Comparison of ENCODE assay signal across 1 cellular context in genomic region chr17:16589097-16589969, GRCh38.
TF ChIP-seq lines count a peak whose summit lies in the region.

No MANE protein-coding gene starts in this region.

TF ChIP-seq in HepG2, 621 proteins besides CTCF, POLR2A, EP300 and RAD21 (continued from another document and continues in another):
- TF ChIP-seq ZNF646 (CRISPR knock-in tag; IDR thresholded peaks at IDR 0.05): no peak
- no peak for TF ChIP-seq TRAFD1 (CRISPR knock-in tag; IDR thresholded peaks at IDR 0.05; ENCODE audit: borderline replicate concordance)
- no peak for TF ChIP-seq MED13 (CRISPR knock-in tag; IDR thresholded peaks at IDR 0.05)
- TF ChIP-seq ZNF263 (CRISPR knock-in tag; IDR thresholded peaks at IDR 0.05): no peak
- TF ChIP-seq KDM3A (CRISPR knock-in tag; IDR thresholded peaks at IDR 0.05; ENCODE audit: low read depth): peak; percentile 40; the same call in 1 of the 2 replicates
- no peak for TF ChIP-seq ATF6 (CRISPR knock-in tag; conservative IDR thresholded peaks at IDR 0.05)
- TF ChIP-seq TBL1XR1 (IDR thresholded peaks at IDR 0.05; ENCODE audit: borderline replicate concordance, low read length, partially characterized antibody): no peak
- no peak for TF ChIP-seq KLF6 (CRISPR knock-in tag; IDR thresholded peaks at IDR 0.05)
- no peak for TF ChIP-seq SOX5 (CRISPR knock-in tag; IDR thresholded peaks at IDR 0.05; ENCODE audit: borderline replicate concordance)
- TF ChIP-seq SIX4 (CRISPR knock-in tag; IDR thresholded peaks at IDR 0.05): no peak
- TF ChIP-seq CBFB (CRISPR knock-in tag; IDR thresholded peaks at IDR 0.05): no peak
- peak; percentile 81; the same call in 1 of the 2 replicates for TF ChIP-seq ZSCAN21 (CRISPR knock-in tag; IDR thresholded peaks at IDR 0.05; ENCODE audit: borderline replicate concordance)
- TF ChIP-seq ZNF24 (IDR thresholded peaks at IDR 0.05): no peak
- no peak for TF ChIP-seq FOSL1 (CRISPR knock-in tag; IDR thresholded peaks at IDR 0.05; ENCODE audit: borderline replicate concordance)
- 0 out of 2 replicates have a peak, but pooled peaks have one; percentile 70 for TF ChIP-seq ZNF547 (CRISPR knock-in tag; IDR thresholded peaks at IDR 0.05)
- TF ChIP-seq DR1 (CRISPR knock-in tag; IDR thresholded peaks at IDR 0.05): no peak; the same call in 1 of the 2 replicates
- no peak for TF ChIP-seq ZNF367 (CRISPR knock-in tag; IDR thresholded peaks at IDR 0.05; ENCODE audit: borderline replicate concordance)
- no peak for TF ChIP-seq PBX3 (CRISPR knock-in tag; IDR thresholded peaks at IDR 0.05; ENCODE audit: borderline replicate concordance)
- no peak for TF ChIP-seq KAT7 (CRISPR knock-in tag; IDR thresholded peaks at IDR 0.05; ENCODE audit: borderline replicate concordance)
- no peak for TF ChIP-seq CCAR2 (optimal IDR thresholded peaks at IDR 0.05; ENCODE audit: low read depth, low read length)
- TF ChIP-seq THAP11 (CRISPR knock-in tag; IDR thresholded peaks at IDR 0.05): peak; percentile 63
- TF ChIP-seq GATAD2A (CRISPR knock-in tag; IDR thresholded peaks at IDR 0.05): no peak
- TF ChIP-seq ZNF124 (CRISPR knock-in tag; IDR thresholded peaks at IDR 0.05): no peak
- TF ChIP-seq ZNF274 (CRISPR knock-in tag; IDR thresholded peaks at IDR 0.05): peak; percentile 75
- TF ChIP-seq AGO1 (IDR thresholded peaks at IDR 0.05; ENCODE audit: low read depth, low read length, poor library complexity, severe bottlenecking): no peak
- no peak for TF ChIP-seq MXD1 (CRISPR knock-in tag; IDR thresholded peaks at IDR 0.05)
- no peak for TF ChIP-seq ZNF670 (CRISPR knock-in tag; IDR thresholded peaks at IDR 0.05; ENCODE audit: borderline replicate concordance)
- no peak for TF ChIP-seq GZF1 (CRISPR knock-in tag; IDR thresholded peaks at IDR 0.05)
- peak; percentile 53; the same call in 1 of the 2 replicates for TF ChIP-seq TFDP1 (CRISPR knock-in tag; IDR thresholded peaks at IDR 0.05; ENCODE audit: borderline replicate concordance)
- no peak; the same call in 1 of the 2 replicates for TF ChIP-seq ZNF724P (CRISPR knock-in tag; IDR thresholded peaks at IDR 0.05; ENCODE audit: borderline replicate concordance)
- TF ChIP-seq MBD4 (IDR thresholded peaks at IDR 0.05; ENCODE audit: borderline replicate concordance, low read length): no peak
- no peak for TF ChIP-seq ZNF512B (CRISPR knock-in tag; IDR thresholded peaks at IDR 0.05; ENCODE audit: borderline replicate concordance)
- no peak for TF ChIP-seq FLYWCH1 (CRISPR knock-in tag; IDR thresholded peaks at IDR 0.05)
- no peak for TF ChIP-seq ZNF598 (CRISPR knock-in tag; IDR thresholded peaks at IDR 0.05; ENCODE audit: borderline replicate concordance)
- TF ChIP-seq ZNF180 (CRISPR knock-in tag; IDR thresholded peaks at IDR 0.05; ENCODE audit: borderline replicate concordance, low read depth): no peak
- no peak for TF ChIP-seq ZZZ3 (CRISPR knock-in tag; IDR thresholded peaks at IDR 0.05; ENCODE audit: borderline replicate concordance)
- TF ChIP-seq ZNF619 (CRISPR knock-in tag; IDR thresholded peaks at IDR 0.05): no peak
- 0 out of 2 replicates have a peak, but pooled peaks have one; percentile 31 for TF ChIP-seq ELF3 (CRISPR knock-in tag; IDR thresholded peaks at IDR 0.05)
- no peak for TF ChIP-seq ATF7-NPFF (CRISPR knock-in tag; IDR thresholded peaks at IDR 0.05; ENCODE audit: low read depth)
- no peak for TF ChIP-seq SRF (IDR thresholded peaks at IDR 0.05; ENCODE audit: low read depth, low read length)
- TF ChIP-seq KDM2A (CRISPR knock-in tag; IDR thresholded peaks at IDR 0.05; ENCODE audit: borderline replicate concordance, low read depth): peak; percentile 86
- no peak for TF ChIP-seq NONO (IDR thresholded peaks at IDR 0.05)
- TF ChIP-seq NONO (CRISPR knock-in tag; conservative IDR thresholded peaks at IDR 0.05): peak; percentile 62; the same call in 1 of the 2 replicates
- TF ChIP-seq ZFP36L1 (CRISPR knock-in tag; IDR thresholded peaks at IDR 0.05): no peak
- TF ChIP-seq ZNF607 (CRISPR knock-in tag; IDR thresholded peaks at IDR 0.05; ENCODE audit: borderline replicate concordance): peak; percentile 78; the same call in 1 of the 2 replicates
- no peak for TF ChIP-seq NFE2L2 (IDR thresholded peaks at IDR 0.05; ENCODE audit: low read length)
- peak; percentile 86 for TF ChIP-seq ZNF883 (CRISPR knock-in tag; IDR thresholded peaks at IDR 0.05; ENCODE audit: not compliant biosample characterization)
- TF ChIP-seq ZNF281 (CRISPR knock-in tag; IDR thresholded peaks at IDR 0.05; ENCODE audit: borderline replicate concordance): no peak
